14 cellular contexts compared by ENCODE assay signal in genomic region chr3:44105571-44105970, GRCh38.
"Had no signal": no experiment of that assay in that cellular context is flagged by ENCODE, and none has a peak within 500 bp of the region (broad histone marks: within the 10 kb centered on the region; RNA-seq: fewer than 3 reads in every experiment).

No MANE protein-coding gene starts in this region.

- H3K9me3 Mint-ChIP-seq: activated CD4-positive, alpha-beta T cell treated with anti-CD3 and anti-CD28 coated beads, Interleukin-2, amount 10 ng/mL, durations not matched to agents 24 days and 14 days; activated T-helper 1 cell treated with anti-CD3 and anti-CD28 coated beads, Interleukin-12 subunit alpha, Interleukin-12 subunit beta, Interleukin-2, Interleukin-4 antibody, amounts not matched to agents 30 ng/mL and 10 ng/mL and 1 ng/mL, durations not matched to agents 14 hours and 24 hours and 36 hours; naive thymus-derived CD8-positive, alpha-beta T cell; stimulated activated effector memory CD8-positive, alpha-beta T cell treated with anti-CD3 and anti-CD28 coated beads, Interleukin-12 subunit alpha, Interleukin-12 subunit beta, amount 100 ng/mL, for 72 hours; T-helper 1 cell treated with Interleukin-12 subunit alpha and Interleukin-12 subunit beta and Interleukin-4 antibody, amounts not matched to agents 30 μg/mL and 1 μg/mL, for 36 hours had no signal

- H3K4me3 Mint-ChIP-seq: activated CD4-positive, alpha-beta T cell treated with anti-CD3 and anti-CD28 coated beads, Interleukin-2, amount 10 ng/mL, durations not matched to agents 24 days and 14 days; activated T-helper 1 cell treated with anti-CD3 and anti-CD28 coated beads, Interleukin-12 subunit alpha, Interleukin-12 subunit beta, Interleukin-2, Interleukin-4 antibody, amounts not matched to agents 30 ng/mL and 10 ng/mL and 1 ng/mL, durations not matched to agents 14 hours and 24 hours and 36 hours; naive thymus-derived CD8-positive, alpha-beta T cell; stimulated activated effector memory CD8-positive, alpha-beta T cell treated with anti-CD3 and anti-CD28 coated beads, Interleukin-12 subunit alpha, Interleukin-12 subunit beta, amount 100 ng/mL, for 72 hours had no signal

- DNase-seq: heart right ventricle; kidney; left lung; mucosa of descending colon; naive thymus-derived CD8-positive, alpha-beta T cell; sigmoid colon; WERI-Rb-1 had no signal

- H3K27ac Mint-ChIP-seq: activated T-helper 1 cell treated with anti-CD3 and anti-CD28 coated beads, Interleukin-12 subunit alpha, Interleukin-12 subunit beta, Interleukin-2, Interleukin-4 antibody, amounts not matched to agents 30 ng/mL and 10 ng/mL and 1 ng/mL, durations not matched to agents 14 hours and 24 hours and 36 hours; stimulated activated effector memory CD8-positive, alpha-beta T cell treated with anti-CD3 and anti-CD28 coated beads, Interleukin-12 subunit alpha, Interleukin-12 subunit beta, amount 100 ng/mL, for 72 hours had no signal

- ATAC-seq: mucosa of descending colon had no signal

- H3K27ac ChIP-seq: cardiac muscle cell, epithelial cell of prostate, heart right ventricle, left lung, parathyroid adenoma, sigmoid colon, WERI-Rb-1 had no signal

- H3K36me3 Mint-ChIP-seq: naive thymus-derived CD8-positive, alpha-beta T cell; stimulated activated effector memory CD8-positive, alpha-beta T cell treated with anti-CD3 and anti-CD28 coated beads, Interleukin-12 subunit alpha, Interleukin-12 subunit beta, amount 100 ng/mL, for 72 hours had no signal
